10 cellular contexts compared by ENCODE assay signal in the genomic region with DNA sequence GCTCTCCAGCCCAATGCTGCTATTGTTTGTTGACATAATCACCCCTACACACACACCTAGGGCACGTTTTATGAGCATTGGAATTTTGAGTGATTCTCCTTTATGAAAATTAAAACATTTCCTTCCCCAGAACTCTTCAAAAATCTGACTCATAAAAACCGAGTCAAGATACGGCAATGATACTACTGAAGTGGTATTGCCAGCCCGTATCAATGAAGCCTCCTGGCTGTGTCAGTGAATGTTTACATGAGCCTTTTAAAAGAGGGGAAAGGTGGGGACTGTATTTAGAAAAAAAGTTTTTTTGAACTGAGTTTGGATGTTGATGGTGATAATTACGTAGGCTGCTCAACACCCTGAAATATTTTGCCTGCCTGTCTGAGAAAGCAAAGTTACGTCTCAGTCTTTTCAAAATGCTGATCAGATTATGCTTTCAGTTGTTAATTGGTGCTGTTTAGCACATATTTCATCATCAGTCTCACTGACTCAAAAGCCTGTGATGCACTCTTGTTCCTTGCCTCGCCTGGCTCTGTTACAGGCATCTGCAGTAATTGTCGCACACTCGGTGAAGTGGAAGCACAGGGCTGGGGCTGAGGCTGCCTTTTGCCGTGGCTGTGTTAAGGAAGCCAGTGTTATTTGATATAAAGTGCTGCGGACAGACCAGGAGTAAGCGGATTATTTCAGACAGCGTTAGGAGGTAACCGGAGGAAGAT.
DNase-seq lines count a peak whose midpoint lies in the region; ATAC-seq, FAIRE-seq and TF ChIP-seq lines count a peak whose summit lies in the region.
"Had no signal": no experiment of that assay in that cellular context is flagged by ENCODE, and none has a peak within 500 bp of the region (broad histone marks: within the 10 kb centered on the region; RNA-seq: fewer than 3 reads in every experiment).

No MANE protein-coding gene starts in this region.

- no peak overlapping the region for H3K9ac ChIP-seq in kidney (ENCODE audit: low read length in 2 of 2)

- H3K9me3 ChIP-seq in kidney (ENCODE audit: control insufficient read depth in 1 of 2, low read length in 2 of 2) (peaks cover 0 to 4% of the 10 kb centered on the region in 2 donors), thoracic aorta (peaks cover 6% of the 10 kb centered on the region)
- H3K9me3 ChIP-seq: right lobe of liver had no signal

- H3K27ac ChIP-seq in kidney (ENCODE audit: low read depth in 2 of 2, low read length in 2 of 2) (no peak overlapping the region), thoracic aorta (peak overlapping the region; percentile 56 to 74)
- H3K27ac ChIP-seq: right lobe of liver had no signal

- no peak for ATAC-seq in thoracic aorta (ENCODE audit: insufficient number of reproducible peaks, low FRiP score, low read depth)
- ATAC-seq in HG02588 (IDR thresholded peaks at IDR 0.05; ENCODE audit: unreplicated experiment): no peak

- FAIRE-seq in bronchial epithelial cell (lab: Jason Lieb, UNC): peak; percentile 94
- no peak for FAIRE-seq in kidney (lab: Jason Lieb, UNC)
- FAIRE-seq: HTR-8/SVneo had no signal

- no peak overlapping the region for H3K4me3 ChIP-seq in bronchial epithelial cell (ENCODE audit: low read depth, low read length)
- peak overlapping the region in 1 of 2 donors; percentile 10 for H3K4me3 ChIP-seq in kidney (ENCODE audit: low read length in 2 of 2)
- peak overlapping the region; percentile 42 for H3K4me3 ChIP-seq in thoracic aorta
- H3K4me3 ChIP-seq: right lobe of liver had no signal

- H3K4me1 ChIP-seq in kidney (ENCODE audit: control insufficient read depth in 1 of 2, insufficient read depth in 1 of 2, low read depth in 1 of 2, low read length in 2 of 2) (peaks cover 4 to 10% of the 10 kb centered on the region in 2 donors), thoracic aorta (ENCODE audit: control insufficient read depth in 1 of 2, low read depth in 2 of 2) (peaks cover 4 to 38% of the 10 kb centered on the region in 2 donors)
- H3K4me1 ChIP-seq: right lobe of liver had no signal

- no peaks in the 10 kb centered on the region for H3K36me3 ChIP-seq in bronchial epithelial cell (ENCODE audit: control insufficient read depth, insufficient read depth, low read length)
- no peaks in the 10 kb centered on the region for H3K36me3 ChIP-seq in kidney (ENCODE audit: control insufficient read depth in 1 of 2, insufficient read depth in 2 of 2, low read length in 2 of 2)
- H3K36me3 ChIP-seq in thoracic aorta: no peaks in the 10 kb centered on the region
- H3K36me3 ChIP-seq: right lobe of liver had no signal

- DNase-seq in NCI-H1092 treated with DMSO at 0.1 percent for 48 hours (lab: John Stamatoyannopoulos, UW) (peak; percentile 51), bronchial epithelial cell (ENCODE audit: low read depth) (peak; percentile 55), kidney (peak; percentile 78), thoracic aorta (ENCODE audit: low spot score) (no peak), GM13976 (ENCODE audit: low spot score) (no peak), SIG-M5 treated with dmso at 0.1 percent for 504 hours (lab: John Stamatoyannopoulos, UW; ENCODE audit: unreplicated experiment) (no peak), GDM1 (lab: John Stamatoyannopoulos, UW) (no peak)
- DNase-seq: right lobe of liver had no signal

- in situ Hi-C loops in GM13976 (cut with MboI; ENCODE audit: low sequenced_read_pairs, unreplicated experiment): no loop called here

- TF ChIP-seq CTCF in bronchial epithelial cell (IDR thresholded peaks at IDR 0.05; ENCODE audit: insufficient read depth, low read length, severe bottlenecking) (no peak), kidney (IDR thresholded peaks at IDR 0.05; ENCODE audit: borderline replicate concordance, extremely low read depth, insufficient read depth) (no peak), thoracic aorta (IDR thresholded peaks at IDR 0.05) (no peak), GM13976 (IDR thresholded peaks at IDR 0.05; ENCODE audit: borderline replicate concordance, control extremely low read depth, extremely low read depth, insufficient read depth, missing control alignments) (no peak)

- intact Hi-C loops in kidney (cut with DNase I): no loop called here

- H3K27me3 ChIP-seq in bronchial epithelial cell (ENCODE audit: control insufficient read depth, insufficient read depth, low read length) (no peaks in the 10 kb centered on the region), thoracic aorta (replicated peaks; ENCODE audit: insufficient read depth) (no peaks in the 10 kb centered on the region)
- H3K27me3 ChIP-seq: right lobe of liver had no signal

Comparison
In these comparisons a context has a peak if more than half of its experiments do, and no peak if none do; other contexts are left out.
1. DNase-seq: peak in NCI-H1092 treated with DMSO at 0.1 percent for 48 hours (single experiment), bronchial epithelial cell (single experiment) and kidney (single experiment); none in thoracic aorta (single experiment), GM13976 (single experiment), SIG-M5 treated with dmso at 0.1 percent for 504 hours (single experiment) and GDM1 (single experiment).
2. H3K27ac ChIP-seq: peak in thoracic aorta (2 of 2); none in kidney (0 of 2).